8 cellular contexts compared by ENCODE assay signal in genomic region chr15:60392601-60392985, GRCh38. TPM values are rescaled to one million over a fixed set of nuclear protein-coding genes. Genes with fewer than 3 reads are reported as not detected.
A peak's percentile ranks its signal among the peaks of the same experiment; 100 is the strongest.
DNase-seq lines count a peak whose midpoint lies in the region; ATAC-seq, FAIRE-seq and TF ChIP-seq lines count a peak whose summit lies in the region.

No MANE protein-coding gene starts in this region.

- no peak overlapping the region for H3K27ac ChIP-seq in neural progenitor cell

- H3K9me3 ChIP-seq in neural progenitor cell (ENCODE audit: low read depth), result no peaks in the 10 kb centered on the region

- H3K4me3 Mint-ChIP-seq in neural progenitor cell, result no peak overlapping the region

- DNase-seq in EL (peak; percentile 80), RCC 7860 (ENCODE audit: low spot score) (peak; percentile 88), dermis blood vessel endothelial cell (peak; percentile 77), neural progenitor cell (ENCODE audit: low spot score) (no peak), NCI-H187 (lab: John Stamatoyannopoulos, UW) (no peak), SIG-M5 (lab: John Stamatoyannopoulos, UW) (no peak)

- no peak overlapping the region for H2AFZ ChIP-seq in neural progenitor cell (replicated peaks)

- peak overlapping the region; percentile 69 for H3K27ac Mint-ChIP-seq in neural progenitor cell

- H3K79me2 ChIP-seq in neural progenitor cell (ENCODE audit: low read depth), result no peaks in the 10 kb centered on the region

- no peak overlapping the region for H3K4me2 ChIP-seq in neural progenitor cell

- peaks cover 21% of the 10 kb centered on the region for H3K4me1 ChIP-seq in neural progenitor cell

- peaks cover 8% of the 10 kb centered on the region for H3K27me3 Mint-ChIP-seq in neural progenitor cell (ENCODE audit: insufficient read depth, low read depth)

- H3K36me3 ChIP-seq in neural progenitor cell, result no peaks in the 10 kb centered on the region

- peaks cover 99% of the 10 kb centered on the region for H3K27me3 ChIP-seq in neural progenitor cell

- FAIRE-seq in RCC 7860 (lab: Jason Lieb, UNC), result no peak

- peaks cover 78% of the 10 kb centered on the region for H3K4me1 Mint-ChIP-seq in neural progenitor cell

- peaks cover 7% of the 10 kb centered on the region for H3F3A ChIP-seq in neural progenitor cell (ENCODE audit: low read depth)

- peaks cover 2% of the 10 kb centered on the region for H3K36me3 Mint-ChIP-seq in neural progenitor cell

- ATAC-seq in GM21360 (IDR thresholded peaks at IDR 0.05; ENCODE audit: unreplicated experiment), result no peak
- no peak for ATAC-seq in HG03565 (IDR thresholded peaks at IDR 0.05; ENCODE audit: unreplicated experiment)

- no peak overlapping the region for H3K4me3 ChIP-seq in neural progenitor cell

- H4K20me1 ChIP-seq in neural progenitor cell (ENCODE audit: low read depth), result peaks cover 26% of the 10 kb centered on the region

- no peak overlapping the region for H3K9ac ChIP-seq in neural progenitor cell

- no peak for TF ChIP-seq CTCF in neural progenitor cell (IDR thresholded peaks at IDR 0.05)

- peaks cover 1% of the 10 kb centered on the region for H3K9me3 Mint-ChIP-seq in neural progenitor cell

RNA-seq across cellular contexts. Expression of gene ANXA2, which starts 5.2 kb away (rescaled TPM):
- total RNA-seq in dermis blood vessel endothelial cell (3,547 and 3,999 TPM in 2 replicates), neural progenitor cell (ENCODE audit: low replicate concordance) (20.1 and 21.8 TPM in 2 replicates)

Comparison
In these comparisons a context has a peak if more than half of its experiments do, and no peak if none do; other contexts are left out.
1. DNase-seq: peak in EL (single experiment), RCC 7860 (single experiment) and dermis blood vessel endothelial cell (single experiment); none in neural progenitor cell (single experiment), NCI-H187 (0 of 2) and SIG-M5 (single experiment).
2. RNA of gene ANXA2, which starts 5.2 kb away (total RNA-seq): 3,547 to 3,999 TPM in dermis blood vessel endothelial cell; 20.1 to 21.8 TPM in neural progenitor cell; every median in the first group is over 100 times any median in the second.